In the genomic region with DNA sequence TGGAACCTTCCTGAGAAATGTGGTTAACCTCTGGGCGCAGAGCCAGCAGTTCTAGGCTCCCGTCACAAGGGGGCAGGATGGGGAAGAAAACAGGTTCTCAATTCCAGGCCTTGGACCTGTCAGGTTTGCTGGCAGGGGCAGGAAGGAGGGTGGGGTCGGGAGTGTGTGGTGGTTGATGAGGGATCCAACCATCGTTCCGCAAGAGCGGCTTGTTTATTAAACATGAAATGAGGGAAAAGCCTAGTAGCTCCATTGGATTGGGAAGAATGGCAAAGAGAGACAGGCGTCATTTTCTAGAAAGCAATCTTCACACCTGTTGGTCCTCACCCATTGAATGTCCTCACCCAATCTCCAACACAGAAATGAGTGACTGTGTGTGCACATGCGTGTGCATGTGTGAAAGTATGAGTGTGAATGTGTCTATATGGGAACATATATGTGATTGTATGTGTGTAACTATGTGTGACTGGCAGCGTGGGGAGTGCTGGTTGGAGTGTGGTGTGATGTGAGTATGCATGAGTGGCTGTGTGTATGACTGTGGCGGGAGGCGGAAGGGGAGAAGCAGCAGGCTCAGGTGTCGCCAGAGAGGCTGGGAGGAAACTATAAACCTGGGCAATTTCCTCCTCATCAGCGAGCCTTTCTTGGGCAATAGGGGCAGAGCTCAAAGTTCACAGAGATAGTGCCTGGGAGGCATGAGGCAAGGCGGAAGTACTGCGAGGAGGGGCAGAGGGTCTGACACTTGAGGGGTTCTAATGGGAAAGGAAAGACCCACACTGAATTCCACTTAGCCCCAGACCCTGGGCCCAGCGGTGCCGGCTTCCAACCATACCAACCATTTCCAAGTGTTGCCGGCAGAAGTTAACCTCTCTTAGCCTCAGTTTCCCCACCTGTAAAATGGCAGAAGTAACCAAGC, we compare ENCODE assay signal across 8 cellular contexts. TPM values are rescaled to one million over a fixed set of nuclear protein-coding genes. Genes with fewer than 3 reads are reported as not detected.
A peak's percentile ranks its signal among the peaks of the same experiment; 100 is the strongest.
DNase-seq lines count a peak whose midpoint lies in the region; ATAC-seq and TF ChIP-seq lines count a peak whose summit lies in the region.

No MANE protein-coding gene starts in this region.

- H3K27ac ChIP-seq in right cardiac atrium (ENCODE audit: low read length) = no peak overlapping the region

- intact Hi-C loops in right cardiac atrium (cut with DNase I) = loop anchor here (2.0 to 10.0 kb wide), 4 partner anchors 57 to 133 kb away; no protein-coding TSS in a partner anchor

- H3K4me1 Mint-ChIP-seq in T-helper 1 cell treated with Interleukin-12 subunit alpha and Interleukin-12 subunit beta and Interleukin-4 antibody, amounts not matched to agents 30 μg/mL and 1 μg/mL, for 36 hours (ENCODE audit: low read depth) = peaks cover 31% of the 10 kb centered on the region

- TF ChIP-seq CTCF in retinal pigment epithelial cell (conservative IDR thresholded peaks at IDR 0.05; ENCODE audit: low read depth, low read length) = peak; percentile 92

- H3K9me3 ChIP-seq in right cardiac atrium (ENCODE audit: control insufficient read depth, low read length) = no peaks in the 10 kb centered on the region

- H3K27me3 Mint-ChIP-seq in T-helper 1 cell treated with Interleukin-12 subunit alpha and Interleukin-12 subunit beta and Interleukin-4 antibody, amounts not matched to agents 30 μg/mL and 1 μg/mL, for 36 hours (ENCODE audit: low read depth) = no peaks in the 10 kb centered on the region

- 54% methylated on average over 18 of the region's 18 CpGs for WGBS in right cardiac atrium

- DNase-seq in COLO668 (lab: John Stamatoyannopoulos, UW; ENCODE audit: unreplicated experiment) = peak; percentile 61
- DNase-seq in H4 (ENCODE audit: low spot score) = peak; percentile 83
- peak; percentile 75 for DNase-seq in NCI-H1436 (lab: John Stamatoyannopoulos, UW)
- peak in 50 of 56 donors; percentile 12 to 85 (median 52) for DNase-seq in amygdala (lab: John Stamatoyannopoulos, UW)
- peak; percentile 86 to 94 (median 93) for DNase-seq in right cardiac atrium
- no peak for DNase-seq in retinal pigment epithelial cell (ENCODE audit: low read depth)

- H3K36me3 Mint-ChIP-seq in T-helper 1 cell treated with Interleukin-12 subunit alpha and Interleukin-12 subunit beta and Interleukin-4 antibody, amounts not matched to agents 30 μg/mL and 1 μg/mL, for 36 hours (ENCODE audit: low read depth) = no peaks in the 10 kb centered on the region

- no peaks in the 10 kb centered on the region for H3K9me3 Mint-ChIP-seq in T-helper 1 cell treated with Interleukin-12 subunit alpha and Interleukin-12 subunit beta and Interleukin-4 antibody, amounts not matched to agents 30 μg/mL and 1 μg/mL, for 36 hours

- no peak overlapping the region for H3K4me3 Mint-ChIP-seq in T-helper 1 cell treated with Interleukin-12 subunit alpha and Interleukin-12 subunit beta and Interleukin-4 antibody, amounts not matched to agents 30 μg/mL and 1 μg/mL, for 36 hours

- no peaks in the 10 kb centered on the region for H3K27me3 ChIP-seq in right cardiac atrium (ENCODE audit: control insufficient read depth, insufficient read depth)

- ATAC-seq in right cardiac atrium = peak; percentile 56 to 58
- ATAC-seq in HG03565 (IDR thresholded peaks at IDR 0.05; ENCODE audit: unreplicated experiment) = no peak

- H3K4me1 ChIP-seq in right cardiac atrium (ENCODE audit: control insufficient read depth, insufficient read depth, low read length) = peaks cover 6% of the 10 kb centered on the region

- no peak overlapping the region for H3K4me3 ChIP-seq in right cardiac atrium (ENCODE audit: low read length)
- H3K4me3 ChIP-seq in retinal pigment epithelial cell (ENCODE audit: low read length) = no peak overlapping the region

- peak overlapping the region; percentile 66 for H3K27ac Mint-ChIP-seq in T-helper 1 cell treated with Interleukin-12 subunit alpha and Interleukin-12 subunit beta and Interleukin-4 antibody, amounts not matched to agents 30 μg/mL and 1 μg/mL, for 36 hours

RNA-seq across cellular contexts. Expression of a gene that starts 29.6 kb away (rescaled TPM):
- total RNA-seq in H4 (2014; rRNA removed; shearing (Covaris generic)) = 409 and 635 TPM in 2 replicates
- total RNA-seq in right cardiac atrium = 100 to 1,000 TPM; 144 to 185 (median 151) TPM
- 137 TPM for polyA plus RNA-seq in right cardiac atrium

RNA-seq across cellular contexts. Expression of a gene that starts 54.7 kb away (rescaled TPM):
- 119 and 142 TPM in 2 replicates for total RNA-seq in H4 (2014; rRNA removed; shearing (Covaris generic))
- total RNA-seq in right cardiac atrium = 10 to 100 TPM; 38.5 to 68.6 (median 52.9) TPM
- 59.8 TPM for polyA plus RNA-seq in right cardiac atrium
